ENCODE assay signal across 27 cellular contexts in genomic region chr22:47139790-47140119, GRCh38.
"Had no signal": no experiment of that assay in that cellular context is flagged by ENCODE, and none has a peak within 500 bp of the region (broad histone marks: within the 10 kb centered on the region; RNA-seq: fewer than 3 reads in every experiment).

No MANE protein-coding gene starts in this region.

- H3K36me3 Mint-ChIP-seq: mesothelial cell of epicardium had no signal

- ATAC-seq: activated CD4-positive, alpha-beta T cell treated with anti-CD3 and anti-CD28 coated beads for 36 hours; gastroesophageal sphincter; left cardiac atrium; naive thymus-derived CD4-positive, alpha-beta T cell; stimulated activated naive CD8-positive, alpha-beta T cell treated with anti-CD3 and anti-CD28 coated beads, Interleukin-15, Interleukin-2, amounts not matched to agents 100 U/mL and 50 U/mL, for 24 hours; T-cell had no signal

- DNase-seq: activated CD4-positive, alpha-beta T cell treated with anti-CD3 and anti-CD28 coated beads for 36 hours; activated CD4-positive, alpha-beta T cell treated with anti-CD3 and anti-CD28 coated beads, Interleukin-2, amount 50 U/mL, for 4 hours; activated CD4-positive, CD25-positive, alpha-beta regulatory T cell; activated naive CD4-positive, alpha-beta T cell treated with anti-CD3 and anti-CD28 coated beads for 36 hours; activated naive CD8-positive, alpha-beta T cell treated with anti-CD3 and anti-CD28 coated beads for 36 hours; activated T-cell treated with anti-CD3 and anti-CD28 coated beads for 4 hours; activated T-cell treated with anti-CD3 and anti-CD28 coated beads, Interleukin-2, amount 50 U/mL, for 72 hours; adrenal gland; brain microvascular endothelial cell; dorsolateral prefrontal cortex; effector memory CD4-positive, alpha-beta T cell; left cardiac atrium; naive thymus-derived CD4-positive, alpha-beta T cell; spleen; stimulated activated CD4-positive, alpha-beta T cell treated with anti-CD3 and anti-CD28 coated beads, Interleukin-2, amount 100 ng/mL, for 48 hours; stimulated activated naive CD8-positive, alpha-beta T cell treated with anti-CD3 and anti-CD28 coated beads, Interleukin-15, Interleukin-2, amounts not matched to agents 100 U/mL and 50 U/mL, for 24 hours; T-cell; upper lobe of left lung had no signal

- H3K9me3 Mint-ChIP-seq: activated naive CD4-positive, alpha-beta T cell treated with anti-CD3 and anti-CD28 coated beads for 36 hours; activated naive CD8-positive, alpha-beta T cell treated with anti-CD3 and anti-CD28 coated beads for 36 hours; activated T-cell treated with anti-CD3 and anti-CD28 coated beads, Interleukin-2, amount 50 U/mL, for 72 hours; mesothelial cell of epicardium; naive thymus-derived CD4-positive, alpha-beta T cell; T-cell had no signal

- H3K27ac ChIP-seq: adrenal gland, ascending aorta, brain microvascular endothelial cell, coronary artery, dorsolateral prefrontal cortex, gastroesophageal sphincter, hepatocyte, neutrophil, right atrium auricular region, spleen, thoracic aorta, upper lobe of left lung, vagina had no signal

- H3K4me3 ChIP-seq: adrenal gland, ascending aorta, coronary artery, dorsolateral prefrontal cortex, gastroesophageal sphincter, hepatocyte, right atrium auricular region, spleen, thoracic aorta, upper lobe of left lung, vagina had no signal

- H3K4me1 ChIP-seq: adrenal gland, ascending aorta, gastroesophageal sphincter, right atrium auricular region, spleen had no signal

- H3K27me3 ChIP-seq: adrenal gland, ascending aorta, brain microvascular endothelial cell, dorsolateral prefrontal cortex, gastroesophageal sphincter, hepatocyte, neutrophil, right atrium auricular region, spleen, upper lobe of left lung, vagina had no signal

- H3K4me1 Mint-ChIP-seq: activated CD4-positive, alpha-beta T cell treated with anti-CD3 and anti-CD28 coated beads for 36 hours; activated naive CD8-positive, alpha-beta T cell treated with anti-CD3 and anti-CD28 coated beads for 36 hours; mesothelial cell of epicardium had no signal

- H3K27me3 Mint-ChIP-seq: activated CD4-positive, alpha-beta T cell treated with anti-CD3 and anti-CD28 coated beads for 36 hours; activated naive CD8-positive, alpha-beta T cell treated with anti-CD3 and anti-CD28 coated beads for 36 hours; naive thymus-derived CD4-positive, alpha-beta T cell; T-cell had no signal

- H3K4me3 Mint-ChIP-seq: activated CD4-positive, alpha-beta T cell treated with anti-CD3 and anti-CD28 coated beads for 36 hours; activated naive CD4-positive, alpha-beta T cell treated with anti-CD3 and anti-CD28 coated beads for 36 hours; activated naive CD8-positive, alpha-beta T cell treated with anti-CD3 and anti-CD28 coated beads for 36 hours; activated T-cell treated with anti-CD3 and anti-CD28 coated beads, Interleukin-2, amount 50 U/mL, for 72 hours; mesothelial cell of epicardium; naive thymus-derived CD4-positive, alpha-beta T cell; T-cell had no signal

- H3K27ac Mint-ChIP-seq: activated CD4-positive, alpha-beta T cell treated with anti-CD3 and anti-CD28 coated beads for 36 hours; activated naive CD4-positive, alpha-beta T cell treated with anti-CD3 and anti-CD28 coated beads for 36 hours; activated naive CD8-positive, alpha-beta T cell treated with anti-CD3 and anti-CD28 coated beads for 36 hours; activated T-cell treated with anti-CD3 and anti-CD28 coated beads, Interleukin-2, amount 50 U/mL, for 72 hours; mesothelial cell of epicardium; T-cell had no signal

- H3K9me3 ChIP-seq: adrenal gland, ascending aorta, gastroesophageal sphincter, neutrophil, right atrium auricular region, spleen, thoracic aorta, upper lobe of left lung, vagina had no signal

- H3K36me3 ChIP-seq: adrenal gland, ascending aorta, brain microvascular endothelial cell, right atrium auricular region, thoracic aorta, upper lobe of left lung, vagina had no signal
